In genomic region chr16:50747206-50747956, GRCh38 we compare ENCODE assay signal across 1 cellular context.
TF ChIP-seq lines count a peak whose summit lies in the region.

No MANE protein-coding gene starts in this region.

TF ChIP-seq in HepG2, 621 proteins besides CTCF, POLR2A, EP300 and RAD21 (continued from another document):
- TF ChIP-seq, protein P1, sequence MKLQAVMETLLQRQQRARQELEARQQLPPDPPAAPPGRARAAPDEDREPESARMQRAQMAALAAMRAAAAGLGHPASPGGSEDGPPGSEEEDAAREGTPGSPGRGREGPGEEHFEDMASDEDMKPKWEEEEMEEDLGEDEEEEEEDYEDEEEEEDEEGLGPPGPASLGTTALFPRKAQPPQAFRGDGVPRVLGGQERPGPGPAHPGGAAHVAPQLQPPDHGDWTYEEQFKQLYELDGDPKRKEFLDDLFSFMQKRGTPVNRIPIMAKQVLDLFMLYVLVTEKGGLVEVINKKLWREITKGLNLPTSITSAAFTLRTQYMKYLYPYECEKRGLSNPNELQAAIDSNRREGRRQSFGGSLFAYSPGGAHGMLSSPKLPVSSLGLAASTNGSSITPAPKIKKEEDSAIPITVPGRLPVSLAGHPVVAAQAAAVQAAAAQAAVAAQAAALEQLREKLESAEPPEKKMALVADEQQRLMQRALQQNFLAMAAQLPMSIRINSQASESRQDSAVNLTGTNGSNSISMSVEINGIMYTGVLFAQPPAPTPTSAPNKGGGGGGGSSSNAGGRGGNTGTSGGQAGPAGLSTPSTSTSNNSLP (IDR thresholded peaks at IDR 0.05; ENCODE audit: low read depth, low read length) = peak; percentile 47; the same call in 1 of the 2 replicates
- TF ChIP-seq ZNF264 (CRISPR knock-in tag; IDR thresholded peaks at IDR 0.05) = no peak
- TF ChIP-seq ZBTB7A (CRISPR knock-in tag; IDR thresholded peaks at IDR 0.05) = no peak
